ENCODE assay signal across 11 cellular contexts in the genomic region with DNA sequence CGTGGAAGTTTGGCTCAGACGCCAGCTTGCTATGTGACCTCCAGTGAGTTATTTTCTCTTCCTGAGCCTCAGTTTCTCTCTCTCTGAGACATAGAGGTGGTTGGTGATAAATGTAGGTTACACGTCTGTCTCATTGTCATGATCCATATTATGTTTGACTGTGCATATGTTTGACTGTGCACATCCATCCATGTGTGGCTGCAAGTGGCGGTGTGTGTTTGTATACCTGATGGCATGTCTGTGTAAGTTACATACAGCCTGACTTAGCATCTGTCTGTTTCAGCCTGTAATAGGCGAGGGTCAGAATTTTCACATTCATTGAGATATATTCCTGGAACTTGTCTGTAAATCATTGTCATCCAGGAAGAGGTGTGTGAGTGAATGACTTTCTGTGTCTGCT. TPM values are rescaled to one million over a fixed set of nuclear protein-coding genes. Genes with fewer than 3 reads are reported as not detected.
DNase-seq lines count a peak whose midpoint lies in the region; ATAC-seq and TF ChIP-seq lines count a peak whose summit lies in the region.
"Had no signal": no experiment of that assay in that cellular context is flagged by ENCODE, and none has a peak within 500 bp of the region (broad histone marks: within the 10 kb centered on the region; RNA-seq: fewer than 3 reads in every experiment).

No MANE protein-coding gene starts in this region.

- peak overlapping the region; percentile 93 to 99 (median 97) for H3K4me3 Mint-ChIP-seq in nephron
- H3K4me3 Mint-ChIP-seq in stimulated activated naive B cell treated with anti-CD40 and anti-IgM and Interleukin-4, amounts not matched to agents 10 μg/mL and 1 μg/mL and 100 μg/mL, for 72 hours = no peak overlapping the region

- H3K27me3 ChIP-seq in RWPE2 (ENCODE audit: insufficient read depth, poor library complexity, severe bottlenecking) (no peaks in the 10 kb centered on the region), duodenal mucosa (ENCODE audit: control insufficient read depth in 1 of 2, insufficient read depth in 2 of 2, low read length in 2 of 2) (no peaks in the 10 kb centered on the region), transverse colon (no peaks in the 10 kb centered on the region)

- H3K27ac ChIP-seq in RWPE2 (ENCODE audit: poor library complexity, severe bottlenecking) (peak overlapping the region; percentile 78), duodenal mucosa (ENCODE audit: low read depth, low read length) (no peak overlapping the region), transverse colon (peak overlapping the region; percentile 84 to 91 (median 90))

- DNase-seq in RWPE2 (ENCODE audit: low spot score) (no peak), transverse colon (no peak), hypothalamus (lab: John Stamatoyannopoulos, UW) (no peak)
- no peak for DNase-seq in stimulated activated naive B cell treated with anti-CD40 and anti-IgM and Interleukin-4, amounts not matched to agents 10 μg/mL and 1 μg/mL and 100 μg/mL, for 72 hours
- DNase-seq: activated CD4-positive, alpha-beta T cell treated with anti-CD3 and anti-CD28 coated beads, Interleukin-2, amount 50 U/mL, for 48 hours; DND-41; NCI-H510A treated with DMSO at 0.1 percent for 48 hours; stimulated activated CD4-positive, alpha-beta T cell treated with anti-CD3 and anti-CD28 coated beads, Interleukin-4, amount 100 ng/mL, for 1 hour had no signal

- no peaks in the 10 kb centered on the region for H3K9me3 Mint-ChIP-seq in nephron
- no peaks in the 10 kb centered on the region for H3K9me3 Mint-ChIP-seq in stimulated activated naive B cell treated with anti-CD40 and anti-IgM and Interleukin-4, amounts not matched to agents 10 μg/mL and 1 μg/mL and 100 μg/mL, for 72 hours

- no peak for TF ChIP-seq EP300 in transverse colon (IDR thresholded peaks at IDR 0.05; ENCODE audit: low read depth)

- H3K27ac Mint-ChIP-seq in nephron = peak overlapping the region; percentile 93 to 98 (median 93)
- H3K27ac Mint-ChIP-seq in stimulated activated naive B cell treated with anti-CD40 and anti-IgM and Interleukin-4, amounts not matched to agents 10 μg/mL and 1 μg/mL and 100 μg/mL, for 72 hours = no peak overlapping the region

- H3K9ac ChIP-seq in duodenal mucosa (ENCODE audit: low read depth in 1 of 2, low read length in 2 of 2) = peak overlapping the region; percentile 13 to 76

- WGBS in transverse colon (ENCODE audit: low coverage in 1 of 2), 2 donors = 65 to 100% methylated on average over 1 to 5 of the region's 5 CpGs

- in situ Hi-C loops in transverse colon (cut with MboI; ENCODE audit: low pct_ligation_motif_present in 1 of 4, low pct_unique_long_range_greater_than_20kb in 1 of 4, low sequenced_read_pairs in 3 of 4) = no loop called here

- intact Hi-C loops in transverse colon (cut with DNase I; ENCODE audit: low total_unique reads) = no loop called here

- no peaks in the 10 kb centered on the region for H3K9me3 ChIP-seq in RWPE2 (ENCODE audit: severe bottlenecking)
- H3K9me3 ChIP-seq in duodenal mucosa (ENCODE audit: control insufficient read depth in 1 of 2, low read length in 2 of 2) = no peaks in the 10 kb centered on the region
- H3K9me3 ChIP-seq in transverse colon = no peaks in the 10 kb centered on the region

- TF ChIP-seq CTCF in RWPE2 (IDR thresholded peaks at IDR 0.05; ENCODE audit: poor library complexity, severe bottlenecking) (no peak), nephron (IDR thresholded peaks at IDR 0.05; ENCODE audit: unreplicated experiment in 3 of 3) (no peak), transverse colon (IDR thresholded peaks at IDR 0.05) (no peak)

- H3K36me3 Mint-ChIP-seq in nephron (ENCODE audit: low read depth) = peaks cover 28% of the 10 kb centered on the region
- no peaks in the 10 kb centered on the region for H3K36me3 Mint-ChIP-seq in stimulated activated naive B cell treated with anti-CD40 and anti-IgM and Interleukin-4, amounts not matched to agents 10 μg/mL and 1 μg/mL and 100 μg/mL, for 72 hours

- ATAC-seq in RWPE2 (ENCODE audit: low read depth) (no peak), GM19467 (IDR thresholded peaks at IDR 0.05; ENCODE audit: unreplicated experiment) (no peak)
- no peak for ATAC-seq in stimulated activated naive B cell treated with anti-CD40 and anti-IgM and Interleukin-4, amounts not matched to agents 10 μg/mL and 1 μg/mL and 100 μg/mL, for 72 hours (replicated peaks)

- peaks cover 43% of the 10 kb centered on the region for H3K36me3 ChIP-seq in RWPE2 (ENCODE audit: low read depth)
- no peaks in the 10 kb centered on the region for H3K36me3 ChIP-seq in duodenal mucosa (ENCODE audit: control insufficient read depth in 1 of 2, insufficient read depth in 2 of 2, low read length in 2 of 2)
- no peaks in the 10 kb centered on the region for H3K36me3 ChIP-seq in transverse colon

- peaks cover 67% of the 10 kb centered on the region for H3K4me1 Mint-ChIP-seq in nephron
- H3K4me1 Mint-ChIP-seq in stimulated activated naive B cell treated with anti-CD40 and anti-IgM and Interleukin-4, amounts not matched to agents 10 μg/mL and 1 μg/mL and 100 μg/mL, for 72 hours = peaks cover 9 to 11% of the 10 kb centered on the region in 2 donors

- H3K4me1 ChIP-seq in RWPE2 (ENCODE audit: insufficient read depth, poor library complexity, severe bottlenecking) = peaks cover 24% of the 10 kb centered on the region
- H3K4me1 ChIP-seq in duodenal mucosa (ENCODE audit: control insufficient read depth in 1 of 2, insufficient read depth in 2 of 2, low read length in 2 of 2) = peaks cover 10% of the 10 kb centered on the region in 2 donors
- H3K4me1 ChIP-seq in transverse colon = peaks cover 5 to 56% (median 30%) of the 10 kb centered on the region in 4 donors

- no peak for TF ChIP-seq POLR2A in transverse colon (IDR thresholded peaks at IDR 0.05)

- H3K27me3 Mint-ChIP-seq in nephron (ENCODE audit: low read depth) = no peaks in the 10 kb centered on the region
- peaks cover 23 to 27% of the 10 kb centered on the region in 2 donors for H3K27me3 Mint-ChIP-seq in stimulated activated naive B cell treated with anti-CD40 and anti-IgM and Interleukin-4, amounts not matched to agents 10 μg/mL and 1 μg/mL and 100 μg/mL, for 72 hours

- no peak overlapping the region for H3K4me3 ChIP-seq in RWPE2 (ENCODE audit: severe bottlenecking)
- no peak overlapping the region for H3K4me3 ChIP-seq in duodenal mucosa (ENCODE audit: low read depth in 1 of 2, low read length in 2 of 2)
- H3K4me3 ChIP-seq in transverse colon = peak overlapping the region in 1 of 4 donors; percentile 1

RNA-seq across cellular contexts. Expression of gene SPARC, which starts 3.3 kb away (rescaled TPM):
- total RNA-seq in transverse colon = 100 to 1,000 TPM in 1 of 4 donors, 10 to 100 TPM in 3; 47.9 to 267 (median 85.1) TPM

Comparison
In these comparisons a context has a peak if more than half of its experiments do, and no peak if none do; other contexts are left out.
1. H3K4me3 Mint-ChIP-seq: peak in nephron (3 of 3); none in stimulated activated naive B cell treated with anti-CD40 and anti-IgM and Interleukin-4, amounts not matched to agents 10 μg/mL and 1 μg/mL and 100 μg/mL, for 72 hours (0 of 2).